In the genomic region with DNA sequence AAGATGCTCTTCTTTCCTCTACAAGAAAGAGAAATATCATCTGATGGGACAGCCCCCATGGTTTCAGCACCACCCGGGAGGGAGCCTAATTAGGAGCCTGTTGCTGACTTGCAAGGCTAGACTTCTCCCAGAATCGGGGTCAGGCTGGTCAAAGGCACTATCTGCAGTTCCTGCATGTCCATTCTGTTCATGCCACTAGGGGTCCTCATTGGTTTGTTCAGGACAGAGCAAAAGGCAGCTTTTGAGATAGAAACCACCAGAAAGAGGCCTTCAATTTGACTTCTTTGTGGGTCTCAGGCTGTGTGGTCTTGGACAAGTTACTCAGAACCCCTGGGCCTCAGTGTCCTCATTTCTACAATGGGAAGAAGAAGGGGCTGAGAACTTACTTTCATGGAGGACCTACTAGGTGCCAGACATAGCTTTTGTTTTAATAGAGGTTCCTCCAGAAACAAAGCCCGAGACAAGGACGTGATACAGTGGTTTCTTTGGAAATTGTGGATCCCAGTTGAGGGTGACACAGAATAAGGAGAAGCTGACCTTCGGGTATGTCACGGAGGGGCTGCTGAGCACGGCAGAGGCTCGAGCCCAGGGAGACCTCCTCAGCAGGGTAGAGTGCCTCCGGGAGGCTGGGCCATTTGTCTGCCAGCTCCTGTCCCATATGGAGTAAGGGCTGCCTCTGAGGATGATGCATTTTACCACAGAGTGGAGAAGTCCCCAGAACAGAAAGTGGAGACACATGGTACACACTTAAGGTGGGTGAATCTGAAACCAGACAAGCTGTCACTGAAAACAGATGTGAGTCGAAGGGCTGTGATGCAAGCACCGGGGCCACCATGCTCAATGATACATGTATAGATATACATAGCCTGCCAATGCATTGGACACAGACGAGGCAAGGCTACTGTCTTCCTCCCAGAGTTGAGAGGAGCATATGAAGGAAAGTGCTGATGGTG, we compare ENCODE assay signal across 8 cellular contexts. TPM values are rescaled to one million over a fixed set of nuclear protein-coding genes. Genes with fewer than 3 reads are reported as not detected.
DNase-seq lines count a peak whose midpoint lies in the region; ATAC-seq and TF ChIP-seq lines count a peak whose summit lies in the region.

No MANE protein-coding gene starts in this region.

- no peaks in the 10 kb centered on the region for H3K4me1 Mint-ChIP-seq in activated T-helper 17 cell treated with anti-CD3 and anti-CD28 coated beads, Interleukin-2, amount 50 U/mL, for 72 hours

- ATAC-seq in GM18520 (IDR thresholded peaks at IDR 0.05; ENCODE audit: unreplicated experiment) (peak; percentile 69), HG02938 (IDR thresholded peaks at IDR 0.05; ENCODE audit: unreplicated experiment) (peak; percentile 87)
- ATAC-seq in activated T-helper 17 cell treated with anti-CD3 and anti-CD28 coated beads, Interleukin-2, amount 50 U/mL, for 72 hours (replicated peaks), result peak; percentile 12

- H3K36me3 ChIP-seq in BJ (ENCODE audit: control insufficient read depth, insufficient read depth, low read length) (no peaks in the 10 kb centered on the region), transverse colon (no peaks in the 10 kb centered on the region)

- H3K27me3 ChIP-seq in BJ (ENCODE audit: control insufficient read depth, insufficient read depth, low read length) (no peaks in the 10 kb centered on the region), transverse colon (no peaks in the 10 kb centered on the region)

- no peaks in the 10 kb centered on the region for H3K9me3 ChIP-seq in transverse colon

- intact Hi-C loops in transverse colon (cut with DNase I; ENCODE audit: low total_unique reads), result no loop called here

- no peak for TF ChIP-seq EP300 in transverse colon (IDR thresholded peaks at IDR 0.05; ENCODE audit: low read depth)

- H3K36me3 Mint-ChIP-seq in activated T-helper 17 cell treated with anti-CD3 and anti-CD28 coated beads, Interleukin-2, amount 50 U/mL, for 72 hours (ENCODE audit: low read depth), result no peaks in the 10 kb centered on the region

- H3K9me3 Mint-ChIP-seq in activated T-helper 17 cell treated with anti-CD3 and anti-CD28 coated beads, Interleukin-2, amount 50 U/mL, for 72 hours, result no peaks in the 10 kb centered on the region

- TF ChIP-seq POLR2A in transverse colon (IDR thresholded peaks at IDR 0.05), result no peak

- no peaks in the 10 kb centered on the region for H3K27me3 Mint-ChIP-seq in activated T-helper 17 cell treated with anti-CD3 and anti-CD28 coated beads, Interleukin-2, amount 50 U/mL, for 72 hours

- no peak overlapping the region for H3K27ac ChIP-seq in transverse colon

- CTCF ChIA-PET in BJ (lab: Yijun Ruan, JAX), result interaction anchor here (0.6 to 2.2 kb wide), 15 partner anchors 9 to 1763 kb away, joined by 3 to 12 read pairs (median 4); no protein-coding TSS in a partner anchor

- 48 to 76% methylated on average over 3 to 12 of the region's 12 CpGs for WGBS in transverse colon (ENCODE audit: low coverage in 1 of 2), 2 donors

- H3K27ac Mint-ChIP-seq in activated T-helper 17 cell treated with anti-CD3 and anti-CD28 coated beads, Interleukin-2, amount 50 U/mL, for 72 hours, result no peak overlapping the region

- no peak for DNase-seq in BJ (ENCODE audit: low read depth)
- DNase-seq in NCI-H1930 (lab: John Stamatoyannopoulos, UW), result peak; percentile 43 to 44
- peak; percentile 10 to 12 for DNase-seq in hippocampal formation (lab: John Stamatoyannopoulos, UW)
- DNase-seq in transverse colon, result peak; percentile 20
- DNase-seq in NCI-H128 (lab: John Stamatoyannopoulos, UW; ENCODE audit: unreplicated experiment), result no peak

- POLR2A ChIA-PET in BJ (lab: Charles Lee), result no interaction called here

- H3K4me3 ChIP-seq in BJ (ENCODE audit: low read depth, low read length) (no peak overlapping the region), transverse colon (no peak overlapping the region)

- H3K4me3 Mint-ChIP-seq in activated T-helper 17 cell treated with anti-CD3 and anti-CD28 coated beads, Interleukin-2, amount 50 U/mL, for 72 hours, result no peak overlapping the region

- in situ Hi-C loops in transverse colon (cut with MboI; ENCODE audit: low pct_ligation_motif_present in 1 of 4, low pct_unique_long_range_greater_than_20kb in 1 of 4, low sequenced_read_pairs in 3 of 4), result no loop called here

- H3K4me1 ChIP-seq in transverse colon, result peaks cover 0 to 3% (median 0%) of the 10 kb centered on the region in 4 donors

- TF ChIP-seq CTCF in BJ (IDR thresholded peaks at IDR 0.05; ENCODE audit: insufficient read depth, low read depth, low read length), result peak; percentile 71
- TF ChIP-seq CTCF in transverse colon (IDR thresholded peaks at IDR 0.05), result peak; percentile 39 to 56 (median 54)

RNA-seq across cellular contexts. Expression of gene NEUROD6, which starts 33.1 kb away (rescaled TPM):
- not detected in 2 replicates for polyA plus RNA-seq in BJ (2011; rRNA removed)
- not detected in 2 replicates for polyA minus RNA-seq in BJ (2011; rRNA and poly(A)+ RNA removed)
- total RNA-seq in activated T-helper 17 cell treated with anti-CD3 and anti-CD28 coated beads, Interleukin-2, amount 50 U/mL, for 72 hours, result not detected
- total RNA-seq in transverse colon, result not detected

Comparison
In these comparisons a context has a peak if more than half of its experiments do, and no peak if none do; other contexts are left out.
1. DNase-seq: peak in NCI-H1930 (2 of 2), hippocampal formation (2 of 2) and transverse colon (single experiment); none in BJ (single experiment) and NCI-H128 (single experiment).
2. ATAC-seq: peak in every context shown above with its lines; median percentile 87 in HG02938; 69 in GM18520; 12 in activated T-helper 17 cell treated with anti-CD3 and anti-CD28 coated beads, Interleukin-2, amount 50 U/mL, for 72 hours.